14 cellular contexts compared by ENCODE assay signal in genomic region chr18:1499265-1499664, GRCh38.
DNase-seq lines count a peak whose midpoint lies in the region; ATAC-seq, FAIRE-seq and TF ChIP-seq lines count a peak whose summit lies in the region.
"Had no signal": no experiment of that assay in that cellular context is flagged by ENCODE, and none has a peak within 500 bp of the region (broad histone marks: within the 10 kb centered on the region; RNA-seq: fewer than 3 reads in every experiment).

No MANE protein-coding gene starts in this region.

- no TSS peak for BruUV-seq in Caco-2 (replicated peaks; lab: Mats Ljungman, UMichigan)
- BruUV-seq in PC-9 (replicated peaks; lab: Mats Ljungman, UMichigan), result no TSS peak

- CTCF ChIA-PET in Caco-2 (lab: Charles Lee), result no interaction called here
- CTCF ChIA-PET in PC-9 (lab: Charles Lee), result no interaction called here

- H3K27me3 Mint-ChIP-seq in Caco-2 (ENCODE audit: insufficient read depth, unreplicated experiment), result no peaks in the 10 kb centered on the region
- no peaks in the 10 kb centered on the region; the same call in none of the 2 replicates for H3K27me3 Mint-ChIP-seq in HFFc6 (ENCODE audit: insufficient read depth)
- H3K27me3 Mint-ChIP-seq: CD8-positive, alpha-beta memory T cell; IgD-negative memory B cell had no signal

- no peak for ATAC-seq in omental fat pad (ENCODE audit: low FRiP score)
- ATAC-seq in GM18505 (IDR thresholded peaks at IDR 0.05; ENCODE audit: unreplicated experiment), result no peak
- ATAC-seq: foreskin keratinocyte had no signal

- TF ChIP-seq POLR2A in GM18505 (IDR thresholded peaks at IDR 0.05; ENCODE audit: borderline replicate concordance, extremely low read depth, insufficient read depth, insufficient read length), result no peak
- no peak for TF ChIP-seq POLR2A in lower leg skin (IDR thresholded peaks at IDR 0.05)

- H3K27ac Mint-ChIP-seq in Caco-2 (ENCODE audit: unreplicated experiment) (no peak overlapping the region), HFFc6 (no peak overlapping the region)
- H3K27ac Mint-ChIP-seq: CD8-positive, alpha-beta memory T cell; IgD-negative memory B cell had no signal

- H3K9me3 Mint-ChIP-seq in Caco-2 (ENCODE audit: unreplicated experiment) (peaks cover 20% of the 10 kb centered on the region), HFFc6 (peaks cover 61% of the 10 kb centered on the region)

- no peaks in the 10 kb centered on the region for H4K20me1 ChIP-seq in PC-9 (ENCODE audit: insufficient read depth)

- DNase-seq in Caco-2 (no peak), HFFc6 (no peak), PC-9 (no peak), frontal cortex (ENCODE audit: low spot score in 2 of 2) (no peak), omental fat pad (ENCODE audit: low spot score) (no peak), lower leg skin (ENCODE audit: low spot score in 2 of 2) (no peak)
- DNase-seq: activated effector memory CD4-positive, alpha-beta T cell treated with anti-CD3 and anti-CD28 coated beads, Interleukin-2, amount 50 U/mL, for 16 hours; CD8-positive, alpha-beta memory T cell; foreskin keratinocyte; NCI-H187 treated with DMSO at 0.1 percent for 48 hours; T-helper 9 cell had no signal

- FAIRE-seq in frontal cortex (lab: Jason Lieb, UNC), result peak; percentile 8
- FAIRE-seq: astrocyte had no signal

- H3K9me2 ChIP-seq in PC-9 (ENCODE audit: insufficient read depth), result no peaks in the 10 kb centered on the region

- H3K36me3 ChIP-seq in Caco-2 (ENCODE audit: control insufficient read depth, insufficient read depth, low read length), result no peaks in the 10 kb centered on the region
- H3K36me3 ChIP-seq in PC-9 (ENCODE audit: low read depth), result no peaks in the 10 kb centered on the region

- no peak overlapping the region for H3K4me3 ChIP-seq in Caco-2 (ENCODE audit: low read depth, low read length)
- H3K4me3 ChIP-seq in PC-9, result no peak overlapping the region
- no peak overlapping the region for H3K4me3 ChIP-seq in lower leg skin (ENCODE audit: low read depth, poor library complexity, severe bottlenecking)

- POLR2A ChIA-PET in Caco-2 (lab: Charles Lee), result no interaction called here
- POLR2A ChIA-PET in PC-9 (lab: Charles Lee; ENCODE audit: unreplicated experiment), result no interaction called here

- no peak overlapping the region for H2AFZ ChIP-seq in PC-9

- no peak overlapping the region for H3K4me2 ChIP-seq in PC-9

- H3K79me2 ChIP-seq in PC-9 (ENCODE audit: low read depth), result no peaks in the 10 kb centered on the region

- no peaks in the 10 kb centered on the region for H3K4me1 Mint-ChIP-seq in Caco-2 (ENCODE audit: low read depth, unreplicated experiment)
- H3K4me1 Mint-ChIP-seq in HFFc6 (ENCODE audit: low read depth), result no peaks in the 10 kb centered on the region
- H3K4me1 Mint-ChIP-seq: CD8-positive, alpha-beta memory T cell; IgD-negative memory B cell had no signal

- TF ChIP-seq CTCF in Caco-2 (IDR thresholded peaks at IDR 0.05; ENCODE audit: insufficient read depth in 1 of 2, low read depth in 1 of 2, low read length in 1 of 2, severe bottlenecking in 1 of 2, unreplicated experiment in 1 of 2) (peak; percentile 11 to 22), HFFc6 (IDR thresholded peaks at IDR 0.05) (peak; percentile 27; the same call in 1 of the 2 replicates), PC-9 (conservative IDR thresholded peaks at IDR 0.05) (peak; percentile 45; the same call in 1 of the 2 replicates), omental fat pad (IDR thresholded peaks at IDR 0.05) (no peak), lower leg skin (IDR thresholded peaks at IDR 0.05) (no peak)

- intact Hi-C loops in Caco-2 (cut with micrococcal nuclease; ENCODE audit: unreplicated experiment), result loop anchor here (10.0 kb wide), 1 partner anchor 104 kb away; no protein-coding TSS in a partner anchor
- intact Hi-C loops in PC-9 (cut with micrococcal nuclease; ENCODE audit: unreplicated experiment), result no loop called here
- intact Hi-C loops in lower leg skin (cut with DNase I; ENCODE audit: low total_unique reads), result no loop called here

- H3K4me3 Mint-ChIP-seq in Caco-2 (ENCODE audit: unreplicated experiment), result no peak overlapping the region
- H3K4me3 Mint-ChIP-seq in HFFc6, result no peak overlapping the region
- H3K4me3 Mint-ChIP-seq: CD8-positive, alpha-beta memory T cell; IgD-negative memory B cell had no signal

- no peaks in the 10 kb centered on the region for H3K36me3 Mint-ChIP-seq in Caco-2 (ENCODE audit: insufficient read depth, unreplicated experiment)
- no peaks in the 10 kb centered on the region; the same call in 1 of the 2 replicates for H3K36me3 Mint-ChIP-seq in HFFc6 (ENCODE audit: low read depth)
- H3K36me3 Mint-ChIP-seq: CD8-positive, alpha-beta memory T cell; IgD-negative memory B cell had no signal

- H3F3A ChIP-seq in PC-9 (ENCODE audit: insufficient read depth, low read depth), result no peaks in the 10 kb centered on the region

- peaks cover 6% of the 10 kb centered on the region for H3K9me3 ChIP-seq in Caco-2
- H3K9me3 ChIP-seq in PC-9 (ENCODE audit: insufficient read depth, low read depth), result 0 out of 2 replicates have a peak, but pooled peaks cover 6% of the 10 kb centered on the region

- no peak overlapping the region for H3K27ac ChIP-seq in PC-9
- H3K27ac ChIP-seq: foreskin keratinocyte had no signal

- H3K27me3 ChIP-seq in Caco-2 (replicated peaks; ENCODE audit: control insufficient read depth, insufficient read depth, low read length) (no peaks in the 10 kb centered on the region), PC-9 (ENCODE audit: insufficient read depth, low read depth) (no peaks in the 10 kb centered on the region)
- H3K27me3 ChIP-seq: foreskin keratinocyte had no signal

- H3K4me1 ChIP-seq in Caco-2 (no peaks in the 10 kb centered on the region), PC-9 (replicated peaks; ENCODE audit: insufficient read depth) (no peaks in the 10 kb centered on the region)
- H3K4me1 ChIP-seq: foreskin keratinocyte had no signal

Comparison
In these comparisons a context has a peak if more than half of its experiments do, and no peak if none do; other contexts are left out.
1. CTCF ChIP-seq: peak in Caco-2 (2 of 2), HFFc6 (single experiment) and PC-9 (single experiment); none in omental fat pad (0 of 3) and lower leg skin (0 of 3).